ENCODE assay signal across 8 cellular contexts in the genomic region with DNA sequence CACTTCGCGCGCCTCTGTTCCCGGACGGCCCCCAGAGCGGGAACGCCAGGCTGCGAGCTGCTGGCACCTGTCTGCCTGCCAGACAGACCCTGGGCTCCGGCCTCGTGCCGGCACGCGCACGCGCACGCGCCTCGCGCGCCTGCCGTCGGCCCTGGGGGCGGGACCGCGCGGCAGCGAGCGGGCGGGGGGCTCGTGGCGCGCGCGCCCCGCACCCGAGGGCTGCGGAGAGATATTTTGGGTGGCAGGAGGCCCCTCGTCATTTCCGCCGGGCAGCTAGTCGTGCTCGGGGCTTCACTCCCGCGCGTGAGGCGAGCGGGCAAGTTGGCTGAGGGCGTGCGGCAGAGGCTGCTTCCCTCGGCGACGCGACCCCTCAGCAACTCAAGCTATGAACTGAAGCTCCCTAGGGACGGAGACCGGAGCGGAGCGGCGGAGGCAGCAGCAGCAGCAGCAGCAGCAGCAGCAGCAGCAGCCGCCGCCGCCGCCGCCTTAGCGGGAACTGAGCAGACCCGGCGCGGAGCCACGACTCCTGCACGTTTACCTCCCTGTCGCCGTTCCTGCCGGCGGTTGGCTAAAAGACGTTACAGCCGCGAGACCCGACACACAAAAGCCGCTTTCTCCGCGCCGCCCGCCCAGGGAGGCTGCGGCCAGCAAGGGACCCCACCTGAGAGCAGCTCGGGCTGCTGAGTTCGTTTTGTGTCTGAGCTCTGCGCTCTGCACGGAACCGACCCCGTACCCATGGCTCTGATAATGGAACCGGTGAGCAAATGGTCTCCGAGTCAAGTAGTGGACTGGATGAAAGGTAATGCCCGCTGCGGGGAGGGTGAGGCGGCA. TPM values are rescaled to one million over a fixed set of nuclear protein-coding genes. Genes with fewer than 3 reads are reported as not detected.
DNase-seq lines count a peak whose midpoint lies in the region; ATAC-seq and TF ChIP-seq lines count a peak whose summit lies in the region.

A gene (plus strand): TSS at position 256 of the 831 bp plus-strand sequence. CDS start 480 bp downstream, at position 736.

- peaks cover 22% of the 10 kb centered on the region for H3K27me3 ChIP-seq in HUES48 (ENCODE audit: control insufficient read depth, insufficient read depth, low read length)

- intact Hi-C loops in activated naive CD4-positive, alpha-beta T cell treated with anti-CD3 and anti-CD28 coated beads for 36 hours (cut with micrococcal nuclease) = loop anchor here (2.0 to 10.0 kb wide), 7 partner anchors 64 to 1110 kb away; a partner anchor contains a TSS
- intact Hi-C loops in left ventricle myocardium superior (cut with micrococcal nuclease) (no loop called here), sciatic nerve (cut with DNase I) (no loop called here)

- H3K4me1 ChIP-seq in HUES48 (ENCODE audit: control insufficient read depth, insufficient read depth, low read length) = peaks cover 15% of the 10 kb centered on the region; the same call in 1 of the 2 replicates

- peak within 1 kb of the TSS; percentile 71; the same call in 1 of the 2 replicates for H3K9ac ChIP-seq in HUES48 (ENCODE audit: low read depth, low read length)

- H3K36me3 Mint-ChIP-seq in activated naive CD4-positive, alpha-beta T cell treated with anti-CD3 and anti-CD28 coated beads for 36 hours (ENCODE audit: low read depth) = no peaks in the 10 kb centered on the region

- peak within 1 kb of the TSS; percentile 28 for H3K27ac ChIP-seq in HUES48 (ENCODE audit: low read depth, low read length)

- peak within 1 kb of the TSS; percentile 61 for H3K27ac Mint-ChIP-seq in activated naive CD4-positive, alpha-beta T cell treated with anti-CD3 and anti-CD28 coated beads for 36 hours

- peak within 1 kb of the TSS; percentile 92 for H3K4me3 Mint-ChIP-seq in activated naive CD4-positive, alpha-beta T cell treated with anti-CD3 and anti-CD28 coated beads for 36 hours

- CTCF ChIA-PET in activated naive CD4-positive, alpha-beta T cell treated with anti-CD3 and anti-CD28 coated beads for 36 hours (lab: Charles Lee) = interaction anchor here (0.7 kb wide), 1 partner anchor 567 kb away, joined by 3 read pairs; no protein-coding TSS in a partner anchor

- no peaks in the 10 kb centered on the region for H3K9me3 ChIP-seq in HUES48 (ENCODE audit: control insufficient read depth, insufficient read depth, low read length)

- H3K4me3 ChIP-seq in HUES48 (ENCODE audit: low read depth, low read length) = peak within 1 kb of the TSS; percentile 87

- H3K27me3 Mint-ChIP-seq in activated naive CD4-positive, alpha-beta T cell treated with anti-CD3 and anti-CD28 coated beads for 36 hours (ENCODE audit: low read depth) = no peaks in the 10 kb centered on the region

- peaks cover 28% of the 10 kb centered on the region for H3K4me1 Mint-ChIP-seq in activated naive CD4-positive, alpha-beta T cell treated with anti-CD3 and anti-CD28 coated beads for 36 hours (ENCODE audit: low read depth)

- H3K9me3 Mint-ChIP-seq in activated naive CD4-positive, alpha-beta T cell treated with anti-CD3 and anti-CD28 coated beads for 36 hours = no peaks in the 10 kb centered on the region

- H3K36me3 ChIP-seq in HUES48 (ENCODE audit: control insufficient read depth, insufficient read depth, low read length) = no peaks in the 10 kb centered on the region

- DNase-seq in COLO829 (ENCODE audit: low spot score) (peak; percentile 33), GM20000 (ENCODE audit: low spot score) (peak; percentile 76), SHP77 treated with DMSO at 0.1 percent for 48 hours (lab: John Stamatoyannopoulos, UW) (peak; percentile 39), left ventricle myocardium superior (peak; percentile 49), sciatic nerve (ENCODE audit: low spot score) (peak; percentile 71), LoVo (ENCODE audit: low spot score) (no peak)
- DNase-seq in activated naive CD4-positive, alpha-beta T cell treated with anti-CD3 and anti-CD28 coated beads for 36 hours = peak; percentile 63

- ATAC-seq in left ventricle myocardium superior (peak; percentile 89), sciatic nerve (peak; percentile 89)

- TF ChIP-seq CTCF in GM20000 (IDR thresholded peaks at IDR 0.05; ENCODE audit: extremely low read depth, missing control alignments) = no peak

RNA-seq across cellular contexts. Expression of the gene that starts here (rescaled TPM):
- total RNA-seq in activated naive CD4-positive, alpha-beta T cell treated with anti-CD3 and anti-CD28 coated beads for 36 hours = 1 to 10 TPM; 6.6 to 8.4 TPM
- total RNA-seq in left ventricle myocardium superior = 0.55 TPM
- total RNA-seq in sciatic nerve = 16.8 TPM

Comparison
In these comparisons a context has a peak if more than half of its experiments do, and no peak if none do; other contexts are left out.
1. Peak in DNase-seq and ATAC-seq in left ventricle myocardium superior; RNA of the gene not detected or under 1 TPM.